Comparison of ENCODE assay signal across 8 cellular contexts in genomic region chr3:30643763-30644462, GRCh38. TPM values are rescaled to one million over a fixed set of nuclear protein-coding genes. Genes with fewer than 3 reads are reported as not detected.
DNase-seq lines count a peak whose midpoint lies in the region; ATAC-seq and TF ChIP-seq lines count a peak whose summit lies in the region.

No MANE protein-coding gene starts in this region.

- DNase-seq in IMR-90 = no peak
- peak; percentile 62 for DNase-seq in activated T-cell treated with anti-CD3 and anti-CD28 coated beads, Interleukin-2, amount 50 U/mL, for 1 hour
- DNase-seq in right cardiac atrium = peak in 1 of 3 donors; percentile 53
- DNase-seq in stimulated activated effector memory CD8-positive, alpha-beta T cell treated with anti-CD3 and anti-CD28 coated beads, Interleukin-12 subunit alpha, Interleukin-12 subunit beta, amount 100 ng/mL, for 72 hours (ENCODE audit: low spot score in 2 of 2) = peak in 1 of 2 donors; percentile 79
- DNase-seq in 8988T = no peak
- DNase-seq in NCI-H226 = no peak

- H3K9ac ChIP-seq in IMR-90 (ENCODE audit: low read depth, low read length) = no peak overlapping the region

- H4K91ac ChIP-seq in IMR-90 (ENCODE audit: insufficient read depth, low read depth, low read length) = peak overlapping the region; percentile 18; the same call in 1 of the 2 replicates

- peak overlapping the region; percentile 90 for H3K27ac Mint-ChIP-seq in stimulated activated effector memory CD8-positive, alpha-beta T cell treated with anti-CD3 and anti-CD28 coated beads, Interleukin-12 subunit alpha, Interleukin-12 subunit beta, amount 100 ng/mL, for 72 hours

- no peak for TF ChIP-seq RAD21 in IMR-90 (IDR thresholded peaks at IDR 0.05; ENCODE audit: low read length)

- no peak overlapping the region for H2AK9ac ChIP-seq in IMR-90 (replicated peaks; ENCODE audit: low read depth, low read length, poor library complexity)

- H3K56ac ChIP-seq in IMR-90 (ENCODE audit: extremely low read depth, insufficient read depth, low read length) = no peak overlapping the region

- H2BK15ac ChIP-seq in IMR-90 (ENCODE audit: low read depth, low read length) = peak overlapping the region; percentile 26; the same call in 1 of the 3 replicates

- no peak overlapping the region for H3K4me2 ChIP-seq in IMR-90 (ENCODE audit: low read depth, low read length)

- TF ChIP-seq POLR2A in IMR-90 (IDR thresholded peaks at IDR 0.05; ENCODE audit: low read depth, low read length) = no peak

- no peaks in the 10 kb centered on the region for H3K9me3 Mint-ChIP-seq in stimulated activated effector memory CD8-positive, alpha-beta T cell treated with anti-CD3 and anti-CD28 coated beads, Interleukin-12 subunit alpha, Interleukin-12 subunit beta, amount 100 ng/mL, for 72 hours

- peak overlapping the region; percentile 53; the same call in 1 of the 2 replicates for H2BK20ac ChIP-seq in IMR-90 (ENCODE audit: low read depth, low read length)

- peak overlapping the region; percentile 39 for H2BK5ac ChIP-seq in IMR-90 (ENCODE audit: low read depth, low read length, poor library complexity, severe bottlenecking)

- H3K27ac ChIP-seq in IMR-90 (ENCODE audit: insufficient read depth, low read length) = peak overlapping the region; percentile 54
- peak overlapping the region; percentile 84 for H3K27ac ChIP-seq in right cardiac atrium (ENCODE audit: low read length)

- peaks cover 19% of the 10 kb centered on the region for H3K9me1 ChIP-seq in IMR-90 (ENCODE audit: insufficient read depth, low read length)

- CTCF ChIA-PET in IMR-90 (lab: Yijun Ruan, JAX) = no interaction called here

- H3K36me3 Mint-ChIP-seq in stimulated activated effector memory CD8-positive, alpha-beta T cell treated with anti-CD3 and anti-CD28 coated beads, Interleukin-12 subunit alpha, Interleukin-12 subunit beta, amount 100 ng/mL, for 72 hours = peaks cover 71% of the 10 kb centered on the region

- peak overlapping the region in 1 of 2 experiments; percentile 16; a peak in 2 of 4 replicates for H4K8ac ChIP-seq in IMR-90 (ENCODE audit: low read depth in 2 of 2, low read length in 2 of 2)

- H3K14ac ChIP-seq in IMR-90 (replicated peaks; ENCODE audit: low read depth, low read length) = 0 out of 2 replicates have a peak overlapping the region, but pooled peaks have one; percentile 11

- H3K36me3 ChIP-seq in IMR-90 (ENCODE audit: control insufficient read depth, insufficient read depth, low read length) = peaks cover 22% of the 10 kb centered on the region

- TF ChIP-seq CTCF in IMR-90 (conservative IDR thresholded peaks at IDR 0.05; ENCODE audit: low read depth, low read length) = no peak

- no peak overlapping the region for H3K4me3 ChIP-seq in IMR-90 (ENCODE audit: insufficient read depth, low read depth, low read length)
- no peak overlapping the region for H3K4me3 ChIP-seq in right cardiac atrium (ENCODE audit: low read length)

- H3K4me1 Mint-ChIP-seq in stimulated activated effector memory CD8-positive, alpha-beta T cell treated with anti-CD3 and anti-CD28 coated beads, Interleukin-12 subunit alpha, Interleukin-12 subunit beta, amount 100 ng/mL, for 72 hours = peaks cover 71% of the 10 kb centered on the region

- dilution Hi-C loops in IMR-90 (cut with HindIII; ENCODE audit: low sequenced_read_pairs, unreplicated experiment) = no loop called here

- H3K27me3 ChIP-seq in IMR-90 (ENCODE audit: control insufficient read depth, insufficient read depth, low read length) = no peaks in the 10 kb centered on the region
- H3K27me3 ChIP-seq in right cardiac atrium (ENCODE audit: control insufficient read depth, insufficient read depth) = no peaks in the 10 kb centered on the region

- H3K18ac ChIP-seq in IMR-90 (ENCODE audit: low read depth, low read length) = peak overlapping the region; percentile 85

- peak; percentile 15 for ATAC-seq in IMR-90 (ENCODE audit: low read depth)
- peak; percentile 32 to 41 for ATAC-seq in right cardiac atrium
- ATAC-seq in stimulated activated effector memory CD8-positive, alpha-beta T cell treated with anti-CD3 and anti-CD28 coated beads, Interleukin-12 subunit alpha, Interleukin-12 subunit beta, amount 100 ng/mL, for 72 hours = peak; percentile 85
- ATAC-seq in HG03097 (IDR thresholded peaks at IDR 0.05; ENCODE audit: low FRiP score, unreplicated experiment) = no peak
- no peak for ATAC-seq in GM21526 (IDR thresholded peaks at IDR 0.05; ENCODE audit: low FRiP score, unreplicated experiment)

- in situ Hi-C loops in IMR-90 (cut with MboI; ENCODE audit: low sequenced_read_pairs) = no loop called here

- 0 out of 2 replicates have a peak overlapping the region, but pooled peaks have one; percentile 30 for H2BK120ac ChIP-seq in IMR-90 (ENCODE audit: low read depth, low read length)

- H3K4ac ChIP-seq in IMR-90 (ENCODE audit: low read depth, low read length) = no peak overlapping the region

- no peak overlapping the region for H3K23ac ChIP-seq in IMR-90 (ENCODE audit: low read depth, low read length)

- peak overlapping the region; percentile 31 for H2AK5ac ChIP-seq in IMR-90 (ENCODE audit: low read depth, low read length)

- intact Hi-C loops in IMR-90 (cut with micrococcal nuclease) (no loop called here), right cardiac atrium (cut with DNase I) (no loop called here)

- H3K4me3 Mint-ChIP-seq in stimulated activated effector memory CD8-positive, alpha-beta T cell treated with anti-CD3 and anti-CD28 coated beads, Interleukin-12 subunit alpha, Interleukin-12 subunit beta, amount 100 ng/mL, for 72 hours = peak overlapping the region; percentile 56

- H3K4me1 ChIP-seq in IMR-90 (ENCODE audit: control insufficient read depth, insufficient read depth, low read length) (peaks cover 27% of the 10 kb centered on the region), right cardiac atrium (ENCODE audit: control insufficient read depth, insufficient read depth, low read length) (peaks cover 28% of the 10 kb centered on the region)

- peak overlapping the region; percentile 71 for H4K5ac ChIP-seq in IMR-90 (ENCODE audit: low read depth, low read length)

- H3K9me3 ChIP-seq in IMR-90 (ENCODE audit: control insufficient read depth, insufficient read depth, low read length) = no peaks in the 10 kb centered on the region
- H3K9me3 ChIP-seq in right cardiac atrium (ENCODE audit: control insufficient read depth, low read length) = no peaks in the 10 kb centered on the region

- WGBS in IMR-90 (ENCODE audit: extremely low coverage in 2 of 2, insufficient read length in 1 of 2), 2 experiments = 100% methylated on average over 3 of the region's 7 CpGs; no CpG with 5 or more reads in 1 of the 2 experiments
- 90% methylated on average over 7 of the region's 7 CpGs for WGBS in right cardiac atrium

- peaks cover 44 to 77% of the 10 kb centered on the region in 2 experiments for H3K79me1 ChIP-seq in IMR-90 (ENCODE audit: low read depth in 1 of 2, low read length in 2 of 2)

- POLR2A ChIA-PET in IMR-90 (lab: Charles Lee; ENCODE audit: unreplicated experiment) = no interaction called here

- no peaks in the 10 kb centered on the region; the same call in 1 of the 2 replicates for H4K20me1 ChIP-seq in IMR-90 (ENCODE audit: insufficient read depth, low read length)

- H2AFZ ChIP-seq in IMR-90 (replicated peaks; ENCODE audit: low read length, poor library complexity) = no peak overlapping the region

- no TSS peak for BruUV-seq in IMR-90 (replicated peaks; lab: Mats Ljungman, UMichigan)

TF ChIP-seq in IMR-90, 13 proteins besides CTCF, POLR2A, EP300 and RAD21:
- TF ChIP-seq MXI1 (IDR thresholded peaks at IDR 0.05; ENCODE audit: borderline replicate concordance, low read depth, low read length) (no peak), CHD1 (IDR thresholded peaks at IDR 0.05; ENCODE audit: low read depth, low read length) (no peak), USF2 (IDR thresholded peaks at IDR 0.05; ENCODE audit: low read depth, low read length) (no peak), CEBPB (IDR thresholded peaks at IDR 0.05; ENCODE audit: low read depth, low read length) (no peak), RCOR1 (IDR thresholded peaks at IDR 0.05; ENCODE audit: insufficient replicate concordance, low read length) (no peak), MAFK (IDR thresholded peaks at IDR 0.05; ENCODE audit: low read depth, low read length) (no peak), SMC3 (IDR thresholded peaks at IDR 0.05; ENCODE audit: low read depth, low read length) (no peak), FOS (IDR thresholded peaks at IDR 0.05; ENCODE audit: low read depth, low read length) (no peak), BHLHE40 (IDR thresholded peaks at IDR 0.05; ENCODE audit: low read depth, low read length) (no peak), MAZ (IDR thresholded peaks at IDR 0.05; ENCODE audit: borderline replicate concordance, low read depth, low read length) (no peak), RFX5 (IDR thresholded peaks at IDR 0.05; ENCODE audit: low read depth, low read length) (no peak), NFE2L2 (IDR thresholded peaks at IDR 0.05; ENCODE audit: low read depth, low read length) (no peak)
- TF ChIP-seq, protein P1, sequence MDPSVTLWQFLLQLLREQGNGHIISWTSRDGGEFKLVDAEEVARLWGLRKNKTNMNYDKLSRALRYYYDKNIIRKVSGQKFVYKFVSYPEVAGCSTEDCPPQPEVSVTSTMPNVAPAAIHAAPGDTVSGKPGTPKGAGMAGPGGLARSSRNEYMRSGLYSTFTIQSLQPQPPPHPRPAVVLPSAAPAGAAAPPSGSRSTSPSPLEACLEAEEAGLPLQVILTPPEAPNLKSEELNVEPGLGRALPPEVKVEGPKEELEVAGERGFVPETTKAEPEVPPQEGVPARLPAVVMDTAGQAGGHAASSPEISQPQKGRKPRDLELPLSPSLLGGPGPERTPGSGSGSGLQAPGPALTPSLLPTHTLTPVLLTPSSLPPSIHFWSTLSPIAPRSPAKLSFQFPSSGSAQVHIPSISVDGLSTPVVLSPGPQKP (IDR thresholded peaks at IDR 0.05; ENCODE audit: borderline replicate concordance, low read depth, low read length) = no peak

RNA-seq across cellular contexts. Expression of gene TGFBR2, which starts 37.5 kb away (rescaled TPM):
- 87.5 and 89.7 TPM in 2 replicates for total RNA-seq in IMR-90 (2012; rRNA removed)
- 58.1 and 63.7 TPM in 2 replicates for polyA plus RNA-seq in IMR-90 (2012; rRNA removed)
- 34.9 and 52.0 TPM in 2 replicates for polyA plus RNA-seq in IMR-90 (2012; cell fraction: cytosol; rRNA removed)
- polyA plus RNA-seq in IMR-90 (2012; cell fraction: nucleus; rRNA removed; ENCODE audit: low replicate concordance) = 17.3 and 35.9 TPM in 2 replicates
- 100 to 1,000 TPM; 196 to 255 (median 212) TPM for total RNA-seq in right cardiac atrium
- 77.7 TPM for polyA plus RNA-seq in right cardiac atrium

Comparison
In these comparisons a context has a peak if more than half of its experiments do, and no peak if none do; other contexts are left out.
1. ATAC-seq: peak in IMR-90 (single experiment), right cardiac atrium (2 of 2) and stimulated activated effector memory CD8-positive, alpha-beta T cell treated with anti-CD3 and anti-CD28 coated beads, Interleukin-12 subunit alpha, Interleukin-12 subunit beta, amount 100 ng/mL, for 72 hours (single experiment); none in HG03097 (single experiment) and GM21526 (single experiment).